ENCODE assay signal across 1 cellular context in genomic region chr7:66204822-66205735, GRCh38.
TF ChIP-seq lines count a peak whose summit lies in the region.

Gene TPST1 (plus strand): TSS chr7:66205334. CDS start chr7:66240426, 35,092 bp downstream.

TF ChIP-seq in HepG2, 621 proteins besides CTCF, POLR2A, EP300 and RAD21 (continued from another document and continues in another):
- TF ChIP-seq DZIP1 (CRISPR knock-in tag; IDR thresholded peaks at IDR 0.05) (no peak; the same call in 1 of the 2 replicates), ZNF432 (CRISPR knock-in tag; IDR thresholded peaks at IDR 0.05; ENCODE audit: borderline replicate concordance) (no peak), KMT2A (CRISPR knock-in tag; IDR thresholded peaks at IDR 0.05) (peak; percentile 95), EED (CRISPR knock-in tag; IDR thresholded peaks at IDR 0.05) (no peak; the same call in 1 of the 2 replicates), YY1 (IDR thresholded peaks at IDR 0.05; ENCODE audit: insufficient read depth, insufficient replicate concordance, low read depth, low read length) (peak; percentile 64), ZNF879 (CRISPR knock-in tag; IDR thresholded peaks at IDR 0.05) (no peak), MIXL1 (CRISPR knock-in tag; IDR thresholded peaks at IDR 0.05) (peak; percentile 72; the same call in 1 of the 2 replicates), EZH2 (conservative IDR thresholded peaks at IDR 0.05; ENCODE audit: low read depth, low read length) (no peak), ZNF563 (CRISPR knock-in tag; IDR thresholded peaks at IDR 0.05) (no peak), ZNF513 (CRISPR knock-in tag; conservative IDR thresholded peaks at IDR 0.05) (no peak), ZNF530 (CRISPR knock-in tag; IDR thresholded peaks at IDR 0.05; ENCODE audit: low read depth) (0 out of 2 replicates have a peak, but pooled peaks have one; percentile 24), AHR (CRISPR knock-in tag; IDR thresholded peaks at IDR 0.05) (peak; percentile 70; the same call in 1 of the 2 replicates), ZFP41 (CRISPR knock-in tag; IDR thresholded peaks at IDR 0.05; ENCODE audit: borderline replicate concordance) (no peak), ZFP62 (CRISPR knock-in tag; IDR thresholded peaks at IDR 0.05) (no peak), MYC (CRISPR knock-in tag; IDR thresholded peaks at IDR 0.05; ENCODE audit: borderline replicate concordance) (peak; percentile 83), ZBTB21 (CRISPR knock-in tag; IDR thresholded peaks at IDR 0.05) (no peak), ZNF564 (CRISPR knock-in tag; IDR thresholded peaks at IDR 0.05) (no peak), NR2C2 (CRISPR knock-in tag; IDR thresholded peaks at IDR 0.05; ENCODE audit: borderline replicate concordance) (peak; percentile 20; the same call in 1 of the 2 replicates), NR1H2 (CRISPR knock-in tag; IDR thresholded peaks at IDR 0.05; ENCODE audit: borderline replicate concordance, low read depth) (no peak), MTF2 (CRISPR knock-in tag; IDR thresholded peaks at IDR 0.05; ENCODE audit: borderline replicate concordance) (no peak), PRMT3 (CRISPR knock-in tag; IDR thresholded peaks at IDR 0.05; ENCODE audit: borderline replicate concordance, low read depth) (no peak), TRIM24 (CRISPR knock-in tag; IDR thresholded peaks at IDR 0.05) (no peak), NCOR1 (IDR thresholded peaks at IDR 0.05; ENCODE audit: borderline replicate concordance, low read length) (no peak), ZNF670 (CRISPR knock-in tag; IDR thresholded peaks at IDR 0.05; ENCODE audit: borderline replicate concordance) (peak; percentile 64; the same call in 1 of the 2 replicates), ZNF672 (CRISPR knock-in tag; IDR thresholded peaks at IDR 0.05) (no peak), GPBP1L1 (CRISPR knock-in tag; IDR thresholded peaks at IDR 0.05) (no peak), NONO (IDR thresholded peaks at IDR 0.05) (no peak), NONO (CRISPR knock-in tag; conservative IDR thresholded peaks at IDR 0.05) (peak; percentile 83), ZNF292 (CRISPR knock-in tag; IDR thresholded peaks at IDR 0.05; ENCODE audit: borderline replicate concordance, low read depth) (no peak), PAXIP1 (CRISPR knock-in tag; conservative IDR thresholded peaks at IDR 0.05) (peak; percentile 43; the same call in 1 of the 2 replicates), CEBPZ (IDR thresholded peaks at IDR 0.05; ENCODE audit: low read length) (no peak), ZBTB4 (CRISPR knock-in tag; IDR thresholded peaks at IDR 0.05; ENCODE audit: borderline replicate concordance) (no peak), ZBTB2 (CRISPR knock-in tag; IDR thresholded peaks at IDR 0.05; ENCODE audit: low read depth) (peak; percentile 84), NPAS2 (CRISPR knock-in tag; IDR thresholded peaks at IDR 0.05; ENCODE audit: borderline replicate concordance) (no peak), ZNF746 (CRISPR knock-in tag; IDR thresholded peaks at IDR 0.05) (no peak), MNT (IDR thresholded peaks at IDR 0.05) (0 out of 2 replicates have a peak, but pooled peaks have one; percentile 8), DNMT1 (CRISPR knock-in tag; IDR thresholded peaks at IDR 0.05) (peak; percentile 30; the same call in 1 of the 2 replicates), ZNF784 (CRISPR knock-in tag; IDR thresholded peaks at IDR 0.05; ENCODE audit: borderline replicate concordance) (no peak), ZNF781 (CRISPR knock-in tag; IDR thresholded peaks at IDR 0.05; ENCODE audit: borderline replicate concordance, not compliant biosample characterization) (no peak), CENPX (CRISPR knock-in tag; IDR thresholded peaks at IDR 0.05) (no peak), STAT5B (CRISPR knock-in tag; IDR thresholded peaks at IDR 0.05) (0 out of 2 replicates have a peak, but pooled peaks have one; percentile 28), KAT8 (CRISPR knock-in tag; IDR thresholded peaks at IDR 0.05) (peak; percentile 86), KAT7 (CRISPR knock-in tag; IDR thresholded peaks at IDR 0.05; ENCODE audit: borderline replicate concordance) (peak; percentile 95; the same call in 1 of the 2 replicates)
